In genomic region chr15:98647774-98648653, GRCh38 we compare ENCODE assay signal across 8 cellular contexts. TPM values are rescaled to one million over a fixed set of nuclear protein-coding genes. Genes with fewer than 3 reads are reported as not detected.
A peak's percentile ranks its signal among the peaks of the same experiment; 100 is the strongest.
DNase-seq lines count a peak whose midpoint lies in the region; ATAC-seq and TF ChIP-seq lines count a peak whose summit lies in the region.

TSS of gene IGF1R (plus strand) at chr15:98648539. CDS start at chr15:98649582, 1,043 bp downstream.

- WGBS in urinary bladder, result under 1% methylated on average over 106 of the region's 106 CpGs

- H3K4me3 ChIP-seq in right atrium auricular region (peak within 1 kb of the TSS; percentile 85 to 91), urinary bladder (ENCODE audit: low read depth, low read length) (peak within 1 kb of the TSS; percentile 95)

- no peaks in the 10 kb centered on the region for H3K27me3 ChIP-seq in right atrium auricular region

- peak within 1 kb of the TSS; percentile 87 for H3K4me3 Mint-ChIP-seq in T-helper 17 cell

- no peak for TF ChIP-seq CTCF in GM10266 (IDR thresholded peaks at IDR 0.05; ENCODE audit: control insufficient read depth, insufficient read depth, low read depth, missing control alignments)
- peak in 1 of 2 donors; percentile 46 for TF ChIP-seq CTCF in right atrium auricular region (IDR thresholded peaks at IDR 0.05)

- peaks cover 21% of the 10 kb centered on the region for H3K4me1 Mint-ChIP-seq in T-helper 17 cell

- DNase-seq in GM10266 (ENCODE audit: extremely low spot score), result peak; percentile 92
- peak; percentile 62 for DNase-seq in NCI-H1105 treated with DMSO at 0.1 percent for 48 hours (lab: John Stamatoyannopoulos, UW)
- DNase-seq in T-helper 17 cell, result peak; percentile 63 to 89 (median 71)
- DNase-seq in right atrium auricular region (ENCODE audit: low spot score), result peak; percentile 83
- peak; percentile 51 for DNase-seq in pulmonary artery endothelial cell (ENCODE audit: low read depth, low spot score)

- H3K36me3 ChIP-seq in right atrium auricular region (no peaks in the 10 kb centered on the region), urinary bladder (ENCODE audit: insufficient read depth) (no peaks in the 10 kb centered on the region)

- H3K9me3 ChIP-seq in T-helper 17 cell (ENCODE audit: control insufficient read depth, low read length, poor library complexity, severe bottlenecking) (peaks cover 2% of the 10 kb centered on the region), right atrium auricular region (no peaks in the 10 kb centered on the region)

- ATAC-seq in HG02642 (IDR thresholded peaks at IDR 0.05; ENCODE audit: poor library complexity, unreplicated experiment) (peak; percentile 81), T-helper 17 cell (peak; percentile 82)

- H3K27me3 Mint-ChIP-seq in T-helper 17 cell, result peaks cover 34% of the 10 kb centered on the region

- peaks cover 2% of the 10 kb centered on the region for H3K36me3 Mint-ChIP-seq in T-helper 17 cell (ENCODE audit: low read depth)

- H3K27ac Mint-ChIP-seq in T-helper 17 cell, result peak within 1 kb of the TSS; percentile 51

- H3K4me1 ChIP-seq in right atrium auricular region, result peaks cover 0 to 22% of the 10 kb centered on the region in 2 donors
- no peaks in the 10 kb centered on the region for H3K4me1 ChIP-seq in urinary bladder (ENCODE audit: insufficient read depth)

- peak within 1 kb of the TSS; percentile 90 for H3K27ac ChIP-seq in angular gyrus (ENCODE audit: low read depth, low read length)
- H3K27ac ChIP-seq in right atrium auricular region, result peak within 1 kb of the TSS; percentile 95 to 98
- peak within 1 kb of the TSS; percentile 97 for H3K27ac ChIP-seq in urinary bladder (ENCODE audit: low read depth)

RNA-seq across cellular contexts. Expression of gene IGF1R, which starts in this region (rescaled TPM):
- 10 to 100 TPM; 13.7 to 27.1 TPM for total RNA-seq in T-helper 17 cell
- 10 to 100 TPM; 32.1 to 64.1 TPM for total RNA-seq in right atrium auricular region
- 28.2 and 43.8 TPM in 2 replicates for total RNA-seq in pulmonary artery endothelial cell
- 33.3 TPM for total RNA-seq in urinary bladder
- polyA plus RNA-seq in urinary bladder, result 11.5 TPM

Comparison
In these comparisons a context has a peak if more than half of its experiments do, and no peak if none do; other contexts are left out.
1. Peak in every context shown above with its lines: DNase-seq, ATAC-seq, H3K4me3 ChIP-seq and H3K27ac ChIP-seq.